ENCODE assay signal across 19 cellular contexts in the genomic region with DNA sequence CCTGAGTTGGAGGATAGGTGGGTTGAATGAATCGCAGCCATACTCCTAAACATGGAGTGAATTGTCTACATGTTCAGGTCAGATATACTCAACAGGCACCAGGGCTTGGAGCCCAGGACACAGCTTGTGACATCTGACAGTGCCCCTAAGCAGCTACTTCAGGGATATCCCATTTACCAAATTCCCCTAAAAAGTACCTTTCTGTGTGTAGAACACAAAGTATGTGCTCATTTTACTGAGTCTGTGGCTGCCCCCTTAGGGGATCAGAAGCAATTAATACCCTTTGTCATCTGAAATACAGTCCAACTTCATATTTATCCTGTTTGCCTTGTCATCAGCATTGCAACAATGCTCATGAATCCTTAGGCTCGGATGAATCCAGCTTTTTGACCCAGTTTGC. TPM values are rescaled to one million over a fixed set of nuclear protein-coding genes. Genes with fewer than 3 reads are reported as not detected.
DNase-seq lines count a peak whose midpoint lies in the region; ATAC-seq, FAIRE-seq and TF ChIP-seq lines count a peak whose summit lies in the region.
"Had no signal": no experiment of that assay in that cellular context is flagged by ENCODE, and none has a peak within 500 bp of the region (broad histone marks: within the 10 kb centered on the region; RNA-seq: fewer than 3 reads in every experiment).

No MANE protein-coding gene starts in this region.

- H3K27me3 ChIP-seq in HUES48 (ENCODE audit: control insufficient read depth, insufficient read depth, low read length) (no peaks in the 10 kb centered on the region), iPS-18a (ENCODE audit: control insufficient read depth, insufficient read depth, low read length) (no peaks in the 10 kb centered on the region), stomach (no peaks in the 10 kb centered on the region)
- H3K27me3 ChIP-seq: MG63, SJCRH30 had no signal

- H3K36me3 Mint-ChIP-seq in T-helper 17 cell (ENCODE audit: low read depth) = no peaks in the 10 kb centered on the region

- no peak for TF ChIP-seq EP300 in stomach (IDR thresholded peaks at IDR 0.05)

- no peaks in the 10 kb centered on the region for H3K9me3 ChIP-seq in HUES48 (ENCODE audit: control insufficient read depth, insufficient read depth, low read length)
- no peaks in the 10 kb centered on the region for H3K9me3 ChIP-seq in iPS-18a (ENCODE audit: control insufficient read depth, low read depth, low read length)
- no peaks in the 10 kb centered on the region for H3K9me3 ChIP-seq in stomach
- no peaks in the 10 kb centered on the region for H3K9me3 ChIP-seq in T-helper 17 cell (ENCODE audit: control insufficient read depth, low read length, poor library complexity, severe bottlenecking)
- H3K9me3 ChIP-seq: MG63, SJCRH30 had no signal

- TF ChIP-seq CTCF in D721Med (IDR thresholded peaks at IDR 0.05; ENCODE audit: insufficient read depth, missing control alignments) (no peak), stomach (IDR thresholded peaks at IDR 0.05) (no peak)

- peaks cover 12% of the 10 kb centered on the region for H3K4me1 Mint-ChIP-seq in T-helper 17 cell
- H3K4me1 Mint-ChIP-seq: B cell had no signal

- WGBS in stomach, 5 donors = 91 to 97% (median 94%) methylated on average over 2 of the region's 2 CpGs

- DNase-seq in D721Med (ENCODE audit: insufficient read length, low spot score) (no peak), stomach (no peak), head of caudate nucleus (no peak), T-helper 17 cell (no peak)
- DNase-seq in activated naive CD4-positive, alpha-beta T cell treated with anti-CD3 and anti-CD28 coated beads, Interleukin-2, amount 50 U/mL, for 16 hours = no peak
- DNase-seq: DMS 273 treated with DMSO at 0.1 percent for 48 hours, DND-41, IMR-90, Karpas-422, MG63, NCI-H1436 treated with DMSO at 0.1 percent for 48 hours, NCI-H2029, NCI-H526, SJCRH30 had no signal

- TF ChIP-seq POLR2A in stomach (IDR thresholded peaks at IDR 0.05) = no peak

- intact Hi-C loops in stomach (cut with DNase I; ENCODE audit: low total_unique reads) (no loop called here), head of caudate nucleus (cut with DNase I) (no loop called here)

- H3K36me3 ChIP-seq in HUES48 (ENCODE audit: control insufficient read depth, insufficient read depth, low read length) (no peaks in the 10 kb centered on the region), iPS-18a (ENCODE audit: control insufficient read depth, low read depth, low read length) (no peaks in the 10 kb centered on the region), stomach (no peaks in the 10 kb centered on the region)
- H3K36me3 ChIP-seq: MG63, SJCRH30 had no signal

- peak; percentile 48 for ATAC-seq in GM21717 (IDR thresholded peaks at IDR 0.05; ENCODE audit: unreplicated experiment)
- ATAC-seq in T-helper 17 cell = no peak

- H3K27ac ChIP-seq in HUES48 (ENCODE audit: low read depth, low read length) (peak overlapping the region; percentile 56), iPS-18a (ENCODE audit: low read length) (no peak overlapping the region), stomach (no peak overlapping the region)
- H3K27ac ChIP-seq: HL-60, SJCRH30 had no signal

- H3K27ac Mint-ChIP-seq in T-helper 17 cell = no peak overlapping the region
- H3K27ac Mint-ChIP-seq: B cell had no signal

- H3K4me3 Mint-ChIP-seq in T-helper 17 cell = no peak overlapping the region
- H3K4me3 Mint-ChIP-seq: B cell had no signal

- H3K9ac ChIP-seq in HUES48 (ENCODE audit: low read depth, low read length) (no peak overlapping the region), iPS-18a (ENCODE audit: low read length) (no peak overlapping the region)

- H3K4me3 ChIP-seq in HUES48 (ENCODE audit: low read depth, low read length) = no peak overlapping the region
- peak overlapping the region; percentile 10 for H3K4me3 ChIP-seq in iPS-18a (ENCODE audit: low read length)
- H3K4me3 ChIP-seq in stomach = no peak overlapping the region
- H3K4me3 ChIP-seq: MG63, SJCRH30 had no signal

- H3K27me3 Mint-ChIP-seq in T-helper 17 cell = peaks cover 22% of the 10 kb centered on the region

- H3K4me1 ChIP-seq in HUES48 (ENCODE audit: control insufficient read depth, insufficient read depth, low read length) (peaks cover 27% of the 10 kb centered on the region), iPS-18a (ENCODE audit: control insufficient read depth, low read depth, low read length) (peaks cover 19% of the 10 kb centered on the region), stomach (no peaks in the 10 kb centered on the region)
- H3K4me1 ChIP-seq: SJCRH30 had no signal

- peak; percentile 84 for FAIRE-seq in D721Med (lab: Jason Lieb, UNC)

RNA-seq across cellular contexts. Expression of a gene that starts 20.8 kb away (rescaled TPM):
- total RNA-seq in stomach (10 to 100 TPM in 3 of 5 donors, 1 to 10 TPM in 1, under 1 TPM in 1; 0.45 to 50.3 (median 18.5) TPM), T-helper 17 cell (1 to 10 TPM; 1.2 to 3.1 TPM)
- 1 to 10 TPM in 1 of 3 donors, under 1 TPM in 2; 0.50 to 1.2 (median 0.92) TPM for polyA plus RNA-seq in stomach
- polyA plus RNA-seq: IMR-90 had no signal
